Comparison of ENCODE assay signal across 14 cellular contexts in the genomic region with DNA sequence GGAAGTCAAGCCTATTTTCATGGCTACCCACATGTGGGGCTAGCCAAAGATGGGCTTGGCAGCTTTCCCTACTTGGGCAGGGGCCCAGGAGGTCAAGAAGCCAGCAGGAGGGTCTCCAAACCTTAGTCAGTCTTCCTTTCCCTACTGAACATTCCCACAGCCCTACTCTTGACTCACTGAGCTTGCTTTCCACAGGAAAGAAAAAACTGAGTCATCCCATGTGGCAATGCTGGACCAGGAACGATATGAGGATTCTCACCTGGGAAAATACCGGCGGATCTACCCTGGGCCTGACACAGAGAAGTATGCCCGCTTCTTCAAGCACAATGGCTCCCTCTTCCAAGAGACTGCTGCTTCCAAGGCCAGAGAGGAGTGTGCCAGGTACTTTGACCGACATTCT. TPM values are rescaled to one million over a fixed set of nuclear protein-coding genes. Genes with fewer than 3 reads are reported as not detected.
DNase-seq lines count a peak whose midpoint lies in the region; ATAC-seq and TF ChIP-seq lines count a peak whose summit lies in the region.
"Had no signal": no experiment of that assay in that cellular context is flagged by ENCODE, and none has a peak within 500 bp of the region (broad histone marks: within the 10 kb centered on the region; RNA-seq: fewer than 3 reads in every experiment).

No MANE protein-coding gene starts in this region.

- WGBS in body of pancreas, 2 donors = 79% methylated on average over 5 of the region's 5 CpGs

- H3K27ac ChIP-seq in epithelial cell of prostate = peak overlapping the region; percentile 27
- no peak overlapping the region for H3K27ac ChIP-seq in body of pancreas

- DNase-seq in Daoy (ENCODE audit: low read depth) = peak; percentile 66
- peak; percentile 45 for DNase-seq in RPMI7951 (ENCODE audit: low read depth)
- DNase-seq in epithelial cell of prostate (ENCODE audit: low read depth, low spot score) = no peak
- no peak for DNase-seq in omental fat pad (ENCODE audit: low spot score)
- no peak for DNase-seq in activated gamma-delta T cell (lab: John Stamatoyannopoulos, UW)
- DNase-seq in body of pancreas = no peak
- DNase-seq in H7 = no peak
- DNase-seq in stimulated activated CD4-positive, alpha-beta T cell treated with anti-CD3 and anti-CD28 coated beads, Interleukin-15, amount 100 ng/mL, for 24 hours = no peak
- DNase-seq: activated naive CD8-positive, alpha-beta T cell treated with anti-CD3 and anti-CD28 coated beads for 36 hours; KBM-7; NCI-H146; NCI-H510A treated with DMSO at 0.1 percent for 48 hours; stimulated activated naive CD4-positive, alpha-beta T cell had no signal

- H3K4me1 ChIP-seq in body of pancreas = peaks cover 13% of the 10 kb centered on the region

- H3K36me3 ChIP-seq in body of pancreas (replicated peaks in 1 of 2; ENCODE audit: insufficient read depth in 1 of 2, low read depth in 2 of 2) (no peaks in the 10 kb centered on the region), H7 (replicated peaks; ENCODE audit: control insufficient read depth, insufficient read depth, low read length) (no peaks in the 10 kb centered on the region)

- H3K4me3 ChIP-seq in body of pancreas = no peak overlapping the region
- no peak overlapping the region for H3K4me3 ChIP-seq in H7 (ENCODE audit: insufficient read depth, low read depth, low read length)

- intact Hi-C loops in body of pancreas (cut with DNase I) = no loop called here

- H3K9me3 ChIP-seq in body of pancreas = no peaks in the 10 kb centered on the region

- H3K27me3 ChIP-seq in body of pancreas = no peaks in the 10 kb centered on the region
- H3K27me3 ChIP-seq in H7 (ENCODE audit: control insufficient read depth, insufficient read depth, low read length) = no peaks in the 10 kb centered on the region

- TF ChIP-seq POLR2A in body of pancreas (IDR thresholded peaks at IDR 0.05) = no peak

- ATAC-seq in omental fat pad (ENCODE audit: low FRiP score) = peak; percentile 16
- ATAC-seq in body of pancreas = no peak

- no peak for TF ChIP-seq CTCF in omental fat pad (IDR thresholded peaks at IDR 0.05)
- TF ChIP-seq CTCF in body of pancreas (IDR thresholded peaks at IDR 0.05) = no peak

RNA-seq across cellular contexts. Expression of a gene that starts 3.7 kb away (rescaled TPM):
- 129 and 135 TPM in 2 replicates for total RNA-seq in Daoy (2014; rRNA removed; shearing (Covaris generic))
- 80.3 and 83.4 TPM in 2 replicates for total RNA-seq in RPMI7951 (2014; rRNA removed; shearing (Covaris generic))
- total RNA-seq in omental fat pad (10 to 100 TPM; 55.5 to 81.7 (median 71.6) TPM), body of pancreas (10 to 100 TPM; 27.4 to 27.8 TPM)
- total RNA-seq in H7 (2014; rRNA removed; shearing (Covaris generic)) = 66.6 and 72.9 TPM in 2 replicates

RNA-seq across cellular contexts. Expression of a gene that starts 12.5 kb away (rescaled TPM):
- total RNA-seq in Daoy (2014; rRNA removed; shearing (Covaris generic)) = 0.06 TPM in 1 of 2 replicates, not detected in the other
- total RNA-seq in RPMI7951 (2014; rRNA removed; shearing (Covaris generic)) = not detected in 2 replicates
- total RNA-seq in omental fat pad = not detected
- total RNA-seq in body of pancreas = not detected
- 0.07 and 0.14 TPM in 2 replicates for total RNA-seq in H7 (2014; rRNA removed; shearing (Covaris generic))
- total RNA-seq: mesenteric fat pad had no signal

RNA-seq across cellular contexts. Expression of a gene that starts 27.8 kb away (rescaled TPM):
- total RNA-seq in Daoy (2014; rRNA removed; shearing (Covaris generic)) = 4.2 TPM in 2 replicates
- total RNA-seq in RPMI7951 (2014; rRNA removed; shearing (Covaris generic)) = 4.3 and 5.9 TPM in 2 replicates
- total RNA-seq in omental fat pad (1 to 10 TPM; 4.2 to 8.0 (median 5.2) TPM), body of pancreas (1 to 10 TPM in 1 of 2 donors, under 1 TPM in 1; 0.33 to 5.2 TPM)
- 5.2 and 5.8 TPM in 2 replicates for total RNA-seq in H7 (2014; rRNA removed; shearing (Covaris generic))

RNA-seq across cellular contexts. Expression of a gene that starts 28.1 kb away (rescaled TPM):
- 25.5 and 39.3 TPM in 2 replicates for total RNA-seq in Daoy (2014; rRNA removed; shearing (Covaris generic))
- 86.9 and 92.3 TPM in 2 replicates for total RNA-seq in RPMI7951 (2014; rRNA removed; shearing (Covaris generic))
- total RNA-seq in omental fat pad (10 to 100 TPM; 27.9 to 48.3 (median 34.5) TPM), body of pancreas (10 to 100 TPM; 36.6 to 59.0 TPM)
- 16.3 and 21.2 TPM in 2 replicates for total RNA-seq in H7 (2014; rRNA removed; shearing (Covaris generic))

Comparison
In these comparisons a context has a peak if more than half of its experiments do, and no peak if none do; other contexts are left out.
1. DNase-seq: peak in Daoy (single experiment) and RPMI7951 (single experiment); none in epithelial cell of prostate (single experiment), omental fat pad (single experiment), activated gamma-delta T cell (single experiment), body of pancreas (0 of 4), H7 (single experiment) and stimulated activated CD4-positive, alpha-beta T cell treated with anti-CD3 and anti-CD28 coated beads, Interleukin-15, amount 100 ng/mL, for 24 hours (single experiment).